Comparison of ENCODE assay signal across 2 cellular contexts in genomic region chr12:120994589-120995337, GRCh38.
TF ChIP-seq lines count a peak whose summit lies in the region.

No MANE protein-coding gene starts in this region.

TF ChIP-seq in HepG2, 621 proteins besides CTCF, POLR2A, EP300 and RAD21:
- TF ChIP-seq PLRG1 (conservative IDR thresholded peaks at IDR 0.05) (no peak), ZNF615 (CRISPR knock-in tag; IDR thresholded peaks at IDR 0.05; ENCODE audit: borderline replicate concordance) (no peak), ZNF724P (CRISPR knock-in tag; IDR thresholded peaks at IDR 0.05; ENCODE audit: borderline replicate concordance) (no peak), ZKSCAN5 (CRISPR knock-in tag; IDR thresholded peaks at IDR 0.05) (peak; percentile 72), THYN1 (CRISPR knock-in tag; IDR thresholded peaks at IDR 0.05; ENCODE audit: borderline replicate concordance, low read depth) (no peak), PBX3 (CRISPR knock-in tag; IDR thresholded peaks at IDR 0.05; ENCODE audit: borderline replicate concordance) (no peak), ZNF766 (CRISPR knock-in tag; IDR thresholded peaks at IDR 0.05; ENCODE audit: borderline replicate concordance) (no peak), ZEB1 (IDR thresholded peaks at IDR 0.05; ENCODE audit: insufficient replicate concordance, low read depth) (no peak)
- TF ChIP-seq, protein P1, sequence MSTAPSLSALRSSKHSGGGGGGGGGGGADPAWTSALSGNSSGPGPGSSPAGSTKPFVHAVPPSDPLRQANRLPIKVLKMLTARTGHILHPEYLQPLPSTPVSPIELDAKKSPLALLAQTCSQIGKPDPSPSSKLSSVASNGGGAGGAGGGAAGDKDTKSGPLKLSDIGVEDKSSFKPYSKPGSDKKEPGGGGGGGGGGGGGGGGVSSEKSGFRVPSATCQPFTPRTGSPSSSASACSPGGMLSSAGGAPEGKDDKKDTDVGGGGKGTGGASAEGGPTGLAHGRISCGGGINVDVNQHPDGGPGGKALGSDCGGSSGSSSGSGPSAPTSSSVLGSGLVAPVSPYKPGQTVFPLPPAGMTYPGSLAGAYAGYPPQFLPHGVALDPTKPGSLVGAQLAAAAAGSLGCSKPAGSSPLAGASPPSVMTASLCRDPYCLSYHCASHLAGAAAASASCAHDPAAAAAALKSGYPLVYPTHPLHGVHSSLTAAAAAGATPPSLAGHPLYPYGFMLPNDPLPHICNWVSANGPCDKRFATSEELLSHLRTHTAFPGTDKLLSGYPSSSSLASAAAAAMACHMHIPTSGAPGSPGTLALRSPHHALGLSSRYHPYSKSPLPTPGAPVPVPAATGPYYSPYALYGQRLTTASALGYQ (CRISPR knock-in tag; IDR thresholded peaks at IDR 0.05), result no peak
- TF ChIP-seq, protein P2, sequence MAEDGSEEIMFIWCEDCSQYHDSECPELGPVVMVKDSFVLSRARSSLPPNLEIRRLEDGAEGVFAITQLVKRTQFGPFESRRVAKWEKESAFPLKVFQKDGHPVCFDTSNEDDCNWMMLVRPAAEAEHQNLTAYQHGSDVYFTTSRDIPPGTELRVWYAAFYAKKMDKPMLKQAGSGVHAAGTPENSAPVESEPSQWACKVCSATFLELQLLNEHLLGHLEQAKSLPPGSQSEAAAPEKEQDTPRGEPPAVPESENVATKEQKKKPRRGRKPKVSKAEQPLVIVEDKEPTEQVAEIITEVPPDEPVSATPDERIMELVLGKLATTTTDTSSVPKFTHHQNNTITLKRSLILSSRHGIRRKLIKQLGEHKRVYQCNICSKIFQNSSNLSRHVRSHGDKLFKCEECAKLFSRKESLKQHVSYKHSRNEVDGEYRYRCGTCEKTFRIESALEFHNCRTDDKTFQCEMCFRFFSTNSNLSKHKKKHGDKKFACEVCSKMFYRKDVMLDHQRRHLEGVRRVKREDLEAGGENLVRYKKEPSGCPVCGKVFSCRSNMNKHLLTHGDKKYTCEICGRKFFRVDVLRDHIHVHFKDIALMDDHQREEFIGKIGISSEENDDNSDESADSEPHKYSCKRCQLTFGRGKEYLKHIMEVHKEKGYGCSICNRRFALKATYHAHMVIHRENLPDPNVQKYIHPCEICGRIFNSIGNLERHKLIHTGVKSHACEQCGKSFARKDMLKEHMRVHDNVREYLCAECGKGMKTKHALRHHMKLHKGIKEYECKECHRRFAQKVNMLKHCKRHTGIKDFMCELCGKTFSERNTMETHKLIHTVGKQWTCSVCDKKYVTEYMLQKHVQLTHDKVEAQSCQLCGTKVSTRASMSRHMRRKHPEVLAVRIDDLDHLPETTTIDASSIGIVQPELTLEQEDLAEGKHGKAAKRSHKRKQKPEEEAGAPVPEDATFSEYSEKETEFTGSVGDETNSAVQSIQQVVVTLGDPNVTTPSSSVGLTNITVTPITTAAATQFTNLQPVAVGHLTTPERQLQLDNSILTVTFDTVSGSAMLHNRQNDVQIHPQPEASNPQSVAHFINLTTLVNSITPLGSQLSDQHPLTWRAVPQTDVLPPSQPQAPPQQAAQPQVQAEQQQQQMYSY (CRISPR knock-in tag; IDR thresholded peaks at IDR 0.05), result peak; percentile 94

TF ChIP-seq in H1, 55 proteins besides CTCF, POLR2A, EP300 and RAD21:
- TF ChIP-seq TBP (IDR thresholded peaks at IDR 0.05; ENCODE audit: low read depth, low read length), result no peak
- peak; percentile 93 for TF ChIP-seq SP1 (IDR thresholded peaks at IDR 0.05; ENCODE audit: low read depth, low read length)
- no peak for TF ChIP-seq BCL11A (IDR thresholded peaks at IDR 0.05; ENCODE audit: low read depth in 2 of 2, low read length in 2 of 2)
- no peak for TF ChIP-seq NRF1 (IDR thresholded peaks at IDR 0.05; ENCODE audit: low read depth, low read length)
TF ChIP-seq in H1: peak in this region for 1.
